10 cellular contexts compared by ENCODE assay signal in the genomic region with DNA sequence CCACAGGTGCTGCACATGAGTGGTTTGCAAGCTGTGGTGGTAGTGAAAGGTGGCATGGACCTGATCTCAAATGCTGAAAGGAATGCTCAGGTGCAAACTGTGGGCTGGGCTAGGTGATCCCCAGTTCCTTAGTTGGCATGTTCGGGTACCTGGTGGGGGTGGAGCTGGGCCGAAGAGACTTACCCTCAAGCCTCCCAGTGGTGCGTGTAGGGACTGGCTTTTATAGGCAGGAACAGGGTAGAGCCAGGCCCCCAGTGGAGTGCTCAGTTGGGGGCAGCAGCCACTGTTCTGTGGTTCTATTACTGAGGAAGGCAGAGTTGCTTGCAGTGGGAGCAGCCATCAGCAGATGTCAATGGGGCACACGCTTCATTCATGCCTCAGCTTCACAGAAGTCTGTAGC.
"Had no signal": no experiment of that assay in that cellular context is flagged by ENCODE, and none has a peak within 500 bp of the region (broad histone marks: within the 10 kb centered on the region; RNA-seq: fewer than 3 reads in every experiment).

No MANE protein-coding gene starts in this region.

- FAIRE-seq: HTR-8/SVneo, K562 had no signal

- H3K4me1 ChIP-seq: HAP-1 had no signal

- H2AFZ ChIP-seq: GM23248 had no signal

- H3K9me3 ChIP-seq: HAP-1 had no signal

- H3K9me3 Mint-ChIP-seq: HFFc6 had no signal

- H3K4me3 Mint-ChIP-seq: HFFc6 had no signal

- H3K9ac ChIP-seq: GM23248 had no signal

- H3K27ac ChIP-seq: GM23248 had no signal

- DNase-seq: GM23248, GOT3, H7, HFFc6, IMR-90, KG1 had no signal

- H3K4me3 ChIP-seq: GM23248, HAP-1, K562 had no signal

- ATAC-seq: HCT116, K562 had no signal

- H3K36me3 ChIP-seq: HAP-1 had no signal
